Comparison of ENCODE assay signal across 8 cellular contexts in the genomic region with DNA sequence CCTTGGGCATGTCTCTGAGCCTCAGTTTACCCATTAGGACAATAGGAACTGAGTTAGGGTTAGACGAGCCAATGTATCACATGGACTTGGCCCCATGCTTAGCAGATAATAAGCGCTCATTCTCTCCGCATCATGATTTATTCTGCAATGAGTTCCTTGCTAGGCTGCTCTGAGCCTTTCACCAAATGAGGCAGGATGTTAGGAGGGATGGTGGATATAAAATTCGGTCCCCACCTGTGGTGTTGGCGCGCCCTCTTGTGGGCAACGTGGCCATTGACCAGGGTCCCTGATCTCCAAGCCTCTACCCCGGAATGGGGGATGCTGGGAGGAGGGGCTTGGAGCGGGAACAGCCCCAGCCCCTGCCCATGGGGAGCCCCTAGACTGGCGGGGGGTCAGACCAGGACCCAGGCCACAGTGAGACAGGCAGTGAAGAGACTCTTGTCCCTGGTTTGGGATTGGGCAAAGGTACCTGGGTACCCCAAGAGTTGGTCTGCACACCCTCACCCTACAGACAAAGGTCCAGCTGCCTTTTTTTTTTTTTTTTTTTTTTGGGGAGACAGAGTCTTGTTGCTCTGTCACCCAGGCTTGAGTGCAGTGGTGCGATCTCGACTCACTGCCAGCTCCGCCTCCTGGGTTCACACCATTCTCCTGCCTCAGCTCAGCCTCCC. TPM values are rescaled to one million over a fixed set of nuclear protein-coding genes. Genes with fewer than 3 reads are reported as not detected.
DNase-seq lines count a peak whose midpoint lies in the region; ATAC-seq and TF ChIP-seq lines count a peak whose summit lies in the region.

No MANE protein-coding gene starts in this region.

- no peak for TF ChIP-seq POLR2A in NB4 (IDR thresholded peaks at IDR 0.05; ENCODE audit: extremely low read depth, insufficient read length)
- no peak for TF ChIP-seq POLR2A in uterus (IDR thresholded peaks at IDR 0.05)

- DNase-seq in GM10248 (ENCODE audit: extremely low spot score) (peak; percentile 88), NB4 (ENCODE audit: low read depth) (peak; percentile 93), SW480 (ENCODE audit: low spot score) (peak; percentile 66), Right ventricle myocardium inferior (ENCODE audit: missing footprints) (peak; percentile 90), posterior vena cava (ENCODE audit: low spot score) (peak; percentile 94), uterus (peak; percentile 81 to 85)
- DNase-seq in activated naive CD4-positive, alpha-beta T cell treated with anti-CD3 and anti-CD28 coated beads, Interleukin-2, amount 50 U/mL, for 72 hours (ENCODE audit: low spot score in 2 of 2) = peak; percentile 79 to 90

- H3K4me3 ChIP-seq in NB4 (ENCODE audit: low read depth, low read length) (no peak overlapping the region), uterus (no peak overlapping the region)

- TF ChIP-seq CTCF in GM10248 (IDR thresholded peaks at IDR 0.05; ENCODE audit: control extremely low read depth, extremely low read depth, low read depth, missing control alignments) (peak; percentile 84), NB4 (IDR thresholded peaks at IDR 0.05; ENCODE audit: low read depth, low read length) (peak; percentile 100), uterus (IDR thresholded peaks at IDR 0.05) (peak; percentile 93 to 96 (median 94))

- no peaks in the 10 kb centered on the region for H3K9me3 ChIP-seq in uterus

- H3K36me3 ChIP-seq in uterus = no peaks in the 10 kb centered on the region

- peaks cover 0 to 10% of the 10 kb centered on the region in 2 donors for H3K4me1 ChIP-seq in uterus

- H3K27ac ChIP-seq in uterus = no peak overlapping the region

- CTCF ChIA-PET in GM10248 (lab: Yijun Ruan, JAX) = interaction anchor here (0.8 to 3.8 kb wide), 12 partner anchors 9 to 309 kb away, joined by 3 to 21 read pairs (median 5); no protein-coding TSS in a partner anchor

- intact Hi-C loops in Right ventricle myocardium inferior (cut with DNase I) = loop anchor here (1.0 to 5.0 kb wide), 3 partner anchors 251 to 309 kb away; no protein-coding TSS in a partner anchor
- intact Hi-C loops in posterior vena cava (cut with DNase I) = loop anchor here (5.0 kb wide), 1 partner anchor 96 kb away; no protein-coding TSS in a partner anchor
- intact Hi-C loops in uterus (cut with DNase I; ENCODE audit: low total_unique reads) = loop anchor here (5.0 kb wide), 1 partner anchor 96 kb away; no protein-coding TSS in a partner anchor

- H3K27ac Mint-ChIP-seq in activated naive CD4-positive, alpha-beta T cell treated with anti-CD3 and anti-CD28 coated beads, Interleukin-2, amount 50 U/mL, for 72 hours = no peak overlapping the region

- ATAC-seq in activated naive CD4-positive, alpha-beta T cell treated with anti-CD3 and anti-CD28 coated beads, Interleukin-2, amount 50 U/mL, for 72 hours = peak; percentile 93 to 95
- peak; percentile 56 for ATAC-seq in Right ventricle myocardium inferior
- no peak for ATAC-seq in GM19455 (IDR thresholded peaks at IDR 0.05; ENCODE audit: unreplicated experiment)

- no peaks in the 10 kb centered on the region for H3K27me3 ChIP-seq in uterus

- POLR2A ChIA-PET in GM10248 (lab: Yijun Ruan, JAX) = no interaction called here

- no peaks in the 10 kb centered on the region for H3K36me3 Mint-ChIP-seq in activated naive CD4-positive, alpha-beta T cell treated with anti-CD3 and anti-CD28 coated beads, Interleukin-2, amount 50 U/mL, for 72 hours

- H3K9me3 Mint-ChIP-seq in activated naive CD4-positive, alpha-beta T cell treated with anti-CD3 and anti-CD28 coated beads, Interleukin-2, amount 50 U/mL, for 72 hours = peaks cover 4 to 9% of the 10 kb centered on the region in 2 donors

RNA-seq across cellular contexts. Expression of gene CERS4, which starts 43.9 kb away (rescaled TPM):
- 10 to 100 TPM; 18.4 to 22.4 TPM for total RNA-seq in activated naive CD4-positive, alpha-beta T cell treated with anti-CD3 and anti-CD28 coated beads, Interleukin-2, amount 50 U/mL, for 72 hours
- total RNA-seq in Right ventricle myocardium inferior = 21.4 TPM
- 10 to 100 TPM; 23.2 to 28.8 TPM for total RNA-seq in posterior vena cava
- total RNA-seq in uterus = 10 to 100 TPM; 37.1 to 60.8 (median 38.7) TPM

RNA-seq across cellular contexts. Expression of gene CD320, which starts 55.1 kb away (rescaled TPM):
- total RNA-seq in activated naive CD4-positive, alpha-beta T cell treated with anti-CD3 and anti-CD28 coated beads, Interleukin-2, amount 50 U/mL, for 72 hours = 10 to 100 TPM; 46.1 to 49.7 TPM
- total RNA-seq in Right ventricle myocardium inferior (32.9 TPM), posterior vena cava (10 to 100 TPM; 29.2 to 31.6 TPM), uterus (10 to 100 TPM; 15.0 to 72.0 (median 26.2) TPM)
